Comparison of ENCODE assay signal across 19 cellular contexts in the genomic region with DNA sequence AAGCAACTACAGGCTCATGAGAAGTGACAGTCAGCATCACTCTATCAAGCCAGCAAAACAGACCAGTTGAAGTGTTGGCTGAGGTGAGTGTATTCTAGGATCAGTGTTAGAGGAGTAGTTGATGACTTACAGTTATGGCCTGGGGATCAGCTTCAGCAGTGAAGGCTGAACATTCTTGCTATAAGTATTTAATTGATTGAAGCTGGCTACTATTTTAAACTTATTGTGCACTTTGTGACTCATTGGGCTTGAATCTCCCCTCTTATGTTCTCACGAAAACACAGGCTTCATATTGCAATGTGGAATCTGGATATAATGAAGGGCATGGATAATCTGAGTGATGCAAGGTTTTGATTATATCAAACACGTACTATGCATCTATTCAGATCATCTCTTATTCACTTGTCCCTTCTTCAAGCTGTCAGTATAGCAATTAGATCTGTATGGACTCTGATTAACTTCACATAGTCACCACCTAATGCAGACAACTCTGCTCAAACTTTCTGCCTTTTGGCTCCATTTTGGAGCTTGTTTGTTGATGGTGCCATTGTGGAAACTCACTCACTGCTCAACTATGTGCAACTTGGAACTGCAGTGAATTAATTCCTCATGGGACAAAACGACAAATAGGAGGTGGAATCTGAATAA.
A peak's percentile ranks its signal among the peaks of the same experiment; 100 is the strongest.
DNase-seq lines count a peak whose midpoint lies in the region; ATAC-seq and TF ChIP-seq lines count a peak whose summit lies in the region.
"Had no signal": no experiment of that assay in that cellular context is flagged by ENCODE, and none has a peak within 500 bp of the region (broad histone marks: within the 10 kb centered on the region; RNA-seq: fewer than 3 reads in every experiment).

No MANE protein-coding gene starts in this region.

- ATAC-seq in left lobe of liver (no peak), GM21381 (IDR thresholded peaks at IDR 0.05; ENCODE audit: unreplicated experiment) (no peak)
- ATAC-seq: Panc1 had no signal

- in situ Hi-C loops in astrocyte of the spinal cord (cut with HindIII; ENCODE audit: low sequenced_read_pairs), result no loop called here

- DNase-seq in AG09319 (ENCODE audit: extremely low read depth, low read depth), result peak; percentile 84
- DNase-seq in HCEC 1CT, result peak; percentile 56
- DNase-seq in astrocyte of the spinal cord (ENCODE audit: low read depth, low spot score), result peak; percentile 16
- DNase-seq in non-pigmented ciliary epithelial cell (ENCODE audit: low read depth), result peak; percentile 32
- no peak for DNase-seq in left lobe of liver (ENCODE audit: low spot score)
- no peak for DNase-seq in SKM-1 treated with dmso at 0.1 percent for 144 hours (lab: John Stamatoyannopoulos, UW; ENCODE audit: unreplicated experiment)
- DNase-seq: activated CD4-positive, alpha-beta T cell treated with anti-CD3 and anti-CD28 coated beads for 48 hours; activated naive CD4-positive, alpha-beta T cell treated with anti-CD3 and anti-CD28 coated beads, Interleukin-2, amount 50 U/mL, for 16 hours; activated T-cell treated with anti-CD3 and anti-CD28 coated beads, Interleukin-2, amount 50 U/mL, for 48 hours; DND-41; esophagus squamous epithelium; heart left ventricle; left ventricle myocardium inferior; NCI-H1436; NCI-H524; NK-92 treated with Interleukin-12 subunit alpha and Interleukin-12 subunit beta, amount 100 ng/mL, for 24 hours had no signal

- H3K4me3 ChIP-seq in astrocyte of the spinal cord (ENCODE audit: low read depth, low read length), result no peak overlapping the region
- H3K4me3 ChIP-seq: esophagus squamous epithelium, heart left ventricle, left ventricle myocardium inferior, SJSA1 had no signal

- no peak for TF ChIP-seq CTCF in AG09319 (IDR thresholded peaks at IDR 0.05; ENCODE audit: low read depth, low read length)
- no peak for TF ChIP-seq CTCF in astrocyte of the spinal cord (IDR thresholded peaks at IDR 0.05; ENCODE audit: low read depth, low read length)

Comparison
In these comparisons a context has a peak if more than half of its experiments do, and no peak if none do; other contexts are left out.
1. DNase-seq: peak in AG09319 (single experiment), HCEC 1CT (single experiment), astrocyte of the spinal cord (single experiment) and non-pigmented ciliary epithelial cell (single experiment); none in left lobe of liver (single experiment) and SKM-1 treated with dmso at 0.1 percent for 144 hours (single experiment).